ENCODE assay signal across 13 cellular contexts in the genomic region with DNA sequence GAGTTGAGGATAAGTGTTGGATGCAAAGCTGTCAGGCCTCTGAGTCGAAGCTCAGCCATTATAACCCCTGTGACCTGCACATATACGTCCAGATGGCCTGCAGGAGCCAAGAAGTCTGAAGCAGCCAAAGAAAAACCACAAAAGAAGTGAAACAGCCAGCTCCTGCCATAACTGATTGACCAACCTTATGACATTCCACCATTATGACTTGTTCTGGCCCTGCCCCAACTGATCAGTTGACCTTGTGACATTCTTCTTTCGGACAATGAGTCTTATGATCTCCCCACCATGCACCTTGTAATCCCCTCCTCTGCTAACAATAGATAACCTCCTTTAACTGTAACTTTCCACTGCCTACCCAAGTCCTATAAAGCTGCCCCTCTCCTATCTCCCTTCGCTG.
DNase-seq lines count a peak whose midpoint lies in the region; ATAC-seq and TF ChIP-seq lines count a peak whose summit lies in the region.
"Had no signal": no experiment of that assay in that cellular context is flagged by ENCODE, and none has a peak within 500 bp of the region (broad histone marks: within the 10 kb centered on the region; RNA-seq: fewer than 3 reads in every experiment).

No MANE protein-coding gene starts in this region.

- no peak for TF ChIP-seq CTCF in BE2C (IDR thresholded peaks at IDR 0.05; ENCODE audit: low read depth, low read length)

- no peak overlapping the region for H3K4ac ChIP-seq in mesendoderm (ENCODE audit: low read depth, low read length)

- H3K4me3 ChIP-seq in mesendoderm (ENCODE audit: low read length), result no peak overlapping the region
- H3K4me3 ChIP-seq in BE2C (ENCODE audit: low read depth, low read length), result no peak overlapping the region

- no peak overlapping the region for H3K56ac ChIP-seq in mesendoderm (ENCODE audit: low read length)

- no peaks in the 10 kb centered on the region for H3K36me3 Mint-ChIP-seq in activated T-cell treated with anti-CD3 and anti-CD28 coated beads, Interleukin-2, amount 50 U/mL, for 72 hours (ENCODE audit: insufficient read depth in 2 of 2)
- H3K36me3 Mint-ChIP-seq: IgD-negative memory B cell had no signal

- H3K36me3 ChIP-seq in mesendoderm (ENCODE audit: control insufficient read depth, insufficient read depth, low read length) (no peaks in the 10 kb centered on the region), BE2C (no peaks in the 10 kb centered on the region)

- no peak overlapping the region for H2BK5ac ChIP-seq in mesendoderm (ENCODE audit: low read length)

- H3K27me3 ChIP-seq in mesendoderm (ENCODE audit: insufficient read depth, low read length, poor library complexity) (no peaks in the 10 kb centered on the region), BE2C (no peaks in the 10 kb centered on the region)

- no peaks in the 10 kb centered on the region for H3K9me3 Mint-ChIP-seq in activated T-cell treated with anti-CD3 and anti-CD28 coated beads, Interleukin-2, amount 50 U/mL, for 72 hours
- H3K9me3 Mint-ChIP-seq: activated T-helper 2 cell treated with anti-CD3 and anti-CD28 coated beads, Interferon-gamma antibody, Interleukin-2, Interleukin-4, amounts not matched to agents 10 μg/mL and 5 μg/mL and 100 μg/mL, durations not matched to agents 14 hours and 24 hours and 36 hours; IgD-negative memory B cell had no signal

- H3K4me2 ChIP-seq in mesendoderm (ENCODE audit: low read length), result no peak overlapping the region

- H4K5ac ChIP-seq in mesendoderm (ENCODE audit: low read length), result no peak overlapping the region

- no peak overlapping the region for H3K18ac ChIP-seq in mesendoderm (ENCODE audit: low read length)

- H3K9me3 ChIP-seq in BE2C, result no peaks in the 10 kb centered on the region

- DNase-seq in GM04503 (ENCODE audit: low read depth) (peak; percentile 54), HT1080 (ENCODE audit: low read depth) (peak; percentile 67), amniotic epithelial cell (ENCODE audit: low read depth) (peak; percentile 23), mesendoderm (no peak), BE2C (no peak)
- DNase-seq in central memory CD4-positive, alpha-beta T cell, result no peak
- no peak for DNase-seq in activated T-cell treated with anti-CD3 and anti-CD28 coated beads, Interleukin-2, amount 50 U/mL, for 72 hours
- DNase-seq: DMS79, NCI-H510A, T-helper 9 cell had no signal

- H3K9ac ChIP-seq in mesendoderm (ENCODE audit: low read length), result no peak overlapping the region

- H3K23ac ChIP-seq in mesendoderm (ENCODE audit: low read length), result no peak overlapping the region

- H3K27ac Mint-ChIP-seq in activated T-cell treated with anti-CD3 and anti-CD28 coated beads, Interleukin-2, amount 50 U/mL, for 72 hours, result no peak overlapping the region
- H3K27ac Mint-ChIP-seq: activated T-helper 2 cell treated with anti-CD3 and anti-CD28 coated beads, Interferon-gamma antibody, Interleukin-2, Interleukin-4, amounts not matched to agents 10 μg/mL and 5 μg/mL and 100 μg/mL, durations not matched to agents 14 hours and 24 hours and 36 hours; IgD-negative memory B cell had no signal

- H4K8ac ChIP-seq in mesendoderm (ENCODE audit: low read depth, low read length), result no peak overlapping the region

- no peaks in the 10 kb centered on the region for H3K79me2 ChIP-seq in mesendoderm (ENCODE audit: control insufficient read depth, insufficient read depth, low read length)

- H3K27ac ChIP-seq in mesendoderm (ENCODE audit: low read depth, low read length), result peak overlapping the region; percentile 26

- no peak overlapping the region for H2BK120ac ChIP-seq in mesendoderm (ENCODE audit: low read depth, low read length)

- H3K4me1 Mint-ChIP-seq in activated T-cell treated with anti-CD3 and anti-CD28 coated beads, Interleukin-2, amount 50 U/mL, for 72 hours (ENCODE audit: low read depth), result no peaks in the 10 kb centered on the region
- H3K4me1 Mint-ChIP-seq: IgD-negative memory B cell had no signal

- peaks cover 4% of the 10 kb centered on the region for H3K27me3 Mint-ChIP-seq in activated T-cell treated with anti-CD3 and anti-CD28 coated beads, Interleukin-2, amount 50 U/mL, for 72 hours (ENCODE audit: low read depth)
- H3K27me3 Mint-ChIP-seq: IgD-negative memory B cell had no signal

- H3K79me1 ChIP-seq in mesendoderm (ENCODE audit: low read length), result no peaks in the 10 kb centered on the region

- H3K4me3 Mint-ChIP-seq in activated T-cell treated with anti-CD3 and anti-CD28 coated beads, Interleukin-2, amount 50 U/mL, for 72 hours, result no peak overlapping the region
- H3K4me3 Mint-ChIP-seq: IgD-negative memory B cell had no signal

- no CpG with 5 or more reads among the region's 4 CpGs for WGBS in mesendoderm (ENCODE audit: extremely low coverage, insufficient coverage, low lambda C conversion rate)

- H3K4me1 ChIP-seq in mesendoderm (ENCODE audit: control insufficient read depth, low read depth, low read length) (no peaks in the 10 kb centered on the region), BE2C (no peaks in the 10 kb centered on the region)

- no peak for ATAC-seq in activated T-cell treated with anti-CD3 and anti-CD28 coated beads, Interleukin-2, amount 50 U/mL, for 72 hours (replicated peaks in 1 of 2)
- ATAC-seq in GM18907 (IDR thresholded peaks at IDR 0.05; ENCODE audit: unreplicated experiment), result no peak

- H2AK5ac ChIP-seq in mesendoderm (ENCODE audit: low read length), result no peak overlapping the region

- H2BK15ac ChIP-seq in mesendoderm (replicated peaks; ENCODE audit: low read depth), result no peak overlapping the region

Comparison
In these comparisons a context has a peak if more than half of its experiments do, and no peak if none do; other contexts are left out.
1. DNase-seq: peak in GM04503 (single experiment), HT1080 (single experiment) and amniotic epithelial cell (single experiment); none in mesendoderm (single experiment), BE2C (single experiment), central memory CD4-positive, alpha-beta T cell (single experiment) and activated T-cell treated with anti-CD3 and anti-CD28 coated beads, Interleukin-2, amount 50 U/mL, for 72 hours (0 of 2).